1 cellular context compared by ENCODE assay signal in the genomic region with DNA sequence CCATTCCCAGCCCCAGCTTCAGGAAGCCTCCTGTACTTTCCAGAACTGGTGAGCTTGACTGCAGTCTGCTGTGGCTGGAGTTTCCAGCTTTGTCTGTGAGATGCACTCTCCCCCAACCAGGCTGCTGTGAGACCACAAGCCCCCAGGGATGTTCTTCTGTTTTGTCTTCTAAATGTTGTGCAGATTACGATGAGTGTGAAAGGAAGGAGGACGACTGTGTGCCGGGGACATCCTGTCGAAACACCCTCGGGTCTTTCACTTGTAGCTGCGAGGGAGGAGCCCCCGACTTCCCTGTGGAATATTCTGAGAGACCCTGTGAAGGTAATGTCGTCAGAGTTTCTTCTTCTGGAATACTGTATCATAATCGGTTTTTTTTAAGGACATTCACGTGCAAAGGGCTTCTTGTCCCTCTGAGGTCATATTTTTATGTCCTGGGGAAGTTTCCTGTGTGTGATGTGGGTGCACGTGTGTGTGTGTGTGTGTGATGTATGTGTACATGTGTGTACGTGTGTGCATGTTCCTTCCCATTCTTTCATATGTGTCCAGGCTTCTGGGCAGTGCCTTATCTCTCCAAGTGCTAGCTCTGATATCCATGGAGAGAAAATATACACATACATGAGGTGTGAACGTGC.
TF ChIP-seq lines count a peak whose summit lies in the region.

No MANE protein-coding gene starts in this region.

TF ChIP-seq in WTC11, 78 proteins besides CTCF, POLR2A, EP300 and RAD21 (continued from another document):
- TF ChIP-seq, protein P1, sequence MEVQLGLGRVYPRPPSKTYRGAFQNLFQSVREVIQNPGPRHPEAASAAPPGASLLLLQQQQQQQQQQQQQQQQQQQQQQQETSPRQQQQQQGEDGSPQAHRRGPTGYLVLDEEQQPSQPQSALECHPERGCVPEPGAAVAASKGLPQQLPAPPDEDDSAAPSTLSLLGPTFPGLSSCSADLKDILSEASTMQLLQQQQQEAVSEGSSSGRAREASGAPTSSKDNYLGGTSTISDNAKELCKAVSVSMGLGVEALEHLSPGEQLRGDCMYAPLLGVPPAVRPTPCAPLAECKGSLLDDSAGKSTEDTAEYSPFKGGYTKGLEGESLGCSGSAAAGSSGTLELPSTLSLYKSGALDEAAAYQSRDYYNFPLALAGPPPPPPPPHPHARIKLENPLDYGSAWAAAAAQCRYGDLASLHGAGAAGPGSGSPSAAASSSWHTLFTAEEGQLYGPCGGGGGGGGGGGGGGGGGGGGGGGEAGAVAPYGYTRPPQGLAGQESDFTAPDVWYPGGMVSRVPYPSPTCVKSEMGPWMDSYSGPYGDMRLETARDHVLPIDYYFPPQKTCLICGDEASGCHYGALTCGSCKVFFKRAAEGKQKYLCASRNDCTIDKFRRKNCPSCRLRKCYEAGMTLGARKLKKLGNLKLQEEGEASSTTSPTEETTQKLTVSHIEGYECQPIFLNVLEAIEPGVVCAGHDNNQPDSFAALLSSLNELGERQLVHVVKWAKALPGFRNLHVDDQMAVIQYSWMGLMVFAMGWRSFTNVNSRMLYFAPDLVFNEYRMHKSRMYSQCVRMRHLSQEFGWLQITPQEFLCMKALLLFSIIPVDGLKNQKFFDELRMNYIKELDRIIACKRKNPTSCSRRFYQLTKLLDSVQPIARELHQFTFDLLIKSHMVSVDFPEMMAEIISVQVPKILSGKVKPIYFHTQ (CRISPR knock-in tag; IDR thresholded peaks at IDR 0.05) = no peak
- TF ChIP-seq KAT7 (CRISPR knock-in tag; IDR thresholded peaks at IDR 0.05; ENCODE audit: borderline replicate concordance) (no peak), SMAD3 (CRISPR knock-in tag; IDR thresholded peaks at IDR 0.05; ENCODE audit: borderline replicate concordance) (no peak), TCF7 (CRISPR knock-in tag; IDR thresholded peaks at IDR 0.05; ENCODE audit: low read depth) (no peak)
- TF ChIP-seq, protein P2, sequence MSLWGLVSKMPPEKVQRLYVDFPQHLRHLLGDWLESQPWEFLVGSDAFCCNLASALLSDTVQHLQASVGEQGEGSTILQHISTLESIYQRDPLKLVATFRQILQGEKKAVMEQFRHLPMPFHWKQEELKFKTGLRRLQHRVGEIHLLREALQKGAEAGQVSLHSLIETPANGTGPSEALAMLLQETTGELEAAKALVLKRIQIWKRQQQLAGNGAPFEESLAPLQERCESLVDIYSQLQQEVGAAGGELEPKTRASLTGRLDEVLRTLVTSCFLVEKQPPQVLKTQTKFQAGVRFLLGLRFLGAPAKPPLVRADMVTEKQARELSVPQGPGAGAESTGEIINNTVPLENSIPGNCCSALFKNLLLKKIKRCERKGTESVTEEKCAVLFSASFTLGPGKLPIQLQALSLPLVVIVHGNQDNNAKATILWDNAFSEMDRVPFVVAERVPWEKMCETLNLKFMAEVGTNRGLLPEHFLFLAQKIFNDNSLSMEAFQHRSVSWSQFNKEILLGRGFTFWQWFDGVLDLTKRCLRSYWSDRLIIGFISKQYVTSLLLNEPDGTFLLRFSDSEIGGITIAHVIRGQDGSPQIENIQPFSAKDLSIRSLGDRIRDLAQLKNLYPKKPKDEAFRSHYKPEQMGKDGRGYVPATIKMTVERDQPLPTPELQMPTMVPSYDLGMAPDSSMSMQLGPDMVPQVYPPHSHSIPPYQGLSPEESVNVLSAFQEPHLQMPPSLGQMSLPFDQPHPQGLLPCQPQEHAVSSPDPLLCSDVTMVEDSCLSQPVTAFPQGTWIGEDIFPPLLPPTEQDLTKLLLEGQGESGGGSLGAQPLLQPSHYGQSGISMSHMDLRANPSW (CRISPR knock-in tag; conservative IDR thresholded peaks at IDR 0.05; ENCODE audit: low read depth) = no peak
- TF ChIP-seq, protein P3, sequence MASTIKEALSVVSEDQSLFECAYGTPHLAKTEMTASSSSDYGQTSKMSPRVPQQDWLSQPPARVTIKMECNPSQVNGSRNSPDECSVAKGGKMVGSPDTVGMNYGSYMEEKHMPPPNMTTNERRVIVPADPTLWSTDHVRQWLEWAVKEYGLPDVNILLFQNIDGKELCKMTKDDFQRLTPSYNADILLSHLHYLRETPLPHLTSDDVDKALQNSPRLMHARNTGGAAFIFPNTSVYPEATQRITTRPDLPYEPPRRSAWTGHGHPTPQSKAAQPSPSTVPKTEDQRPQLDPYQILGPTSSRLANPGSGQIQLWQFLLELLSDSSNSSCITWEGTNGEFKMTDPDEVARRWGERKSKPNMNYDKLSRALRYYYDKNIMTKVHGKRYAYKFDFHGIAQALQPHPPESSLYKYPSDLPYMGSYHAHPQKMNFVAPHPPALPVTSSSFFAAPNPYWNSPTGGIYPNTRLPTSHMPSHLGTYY (CRISPR knock-in tag; IDR thresholded peaks at IDR 0.05) = no peak
- TF ChIP-seq, protein P4, sequence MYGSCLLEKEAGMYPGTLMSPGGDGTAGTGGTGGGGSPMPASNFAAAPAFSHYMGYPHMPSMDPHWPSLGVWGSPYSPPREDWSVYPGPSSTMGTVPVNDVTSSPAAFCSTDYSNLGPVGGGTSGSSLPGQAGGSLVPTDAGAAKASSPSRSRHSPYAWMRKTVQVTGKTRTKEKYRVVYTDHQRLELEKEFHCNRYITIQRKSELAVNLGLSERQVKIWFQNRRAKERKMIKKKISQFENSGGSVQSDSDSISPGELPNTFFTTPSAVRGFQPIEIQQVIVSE (CRISPR knock-in tag; IDR thresholded peaks at IDR 0.05; ENCODE audit: borderline replicate concordance) = no peak
